In genomic region chr18:6333981-6334380, GRCh38 we compare ENCODE assay signal across 22 cellular contexts.
"Had no signal": no experiment of that assay in that cellular context is flagged by ENCODE, and none has a peak within 500 bp of the region (broad histone marks: within the 10 kb centered on the region; RNA-seq: fewer than 3 reads in every experiment).

No MANE protein-coding gene starts in this region.

- DNase-seq: colonic mucosa; effector CD8-positive, alpha-beta T cell; endodermal cell; foreskin fibroblast; gastrocnemius medialis; head of caudate nucleus; mesenchymal stem cell; naive thymus-derived CD4-positive, alpha-beta T cell; sigmoid colon; stimulated activated CD4-positive, alpha-beta T cell treated with anti-CD3 and anti-CD28 coated beads, Interleukin-2, amount 100 ng/mL, for 24 hours; stimulated activated CD4-positive, alpha-beta T cell treated with anti-CD3 and anti-CD28 coated beads, Interleukin-4, amount 100 ng/mL, for 24 hours; stimulated activated naive CD4-positive, alpha-beta T cell treated with Interleukin-2 at 50 U/mL for 16 hours; stomach; thyroid gland; trophoblast cell had no signal

- H3K9me3 ChIP-seq: colonic mucosa, gastrocnemius medialis, right atrium auricular region, sigmoid colon, stomach, thyroid gland had no signal

- H3K36me3 ChIP-seq: colonic mucosa, gastrocnemius medialis, neural progenitor cell, right atrium auricular region, sigmoid colon, stomach, thyroid gland had no signal

- H3K4me1 ChIP-seq: colonic mucosa, gastrocnemius medialis, neural progenitor cell, parathyroid adenoma, right atrium auricular region, sigmoid colon, stomach, thyroid gland had no signal

- H3K27ac ChIP-seq: colonic mucosa, epithelial cell of prostate, gastrocnemius medialis, neural progenitor cell, parathyroid adenoma, right atrium auricular region, sigmoid colon, stomach, thyroid gland had no signal

- H3K9ac ChIP-seq: neural progenitor cell, parathyroid adenoma had no signal

- H3K4me2 ChIP-seq: neural progenitor cell had no signal

- FAIRE-seq: keratinocyte had no signal

- ATAC-seq: esophagus mucosa; gastrocnemius medialis; naive thymus-derived CD4-positive, alpha-beta T cell; stimulated activated effector memory CD8-positive, alpha-beta T cell treated with anti-CD3 and anti-CD28 coated beads, Interleukin-12 subunit alpha, Interleukin-12 subunit beta, amount 100 ng/mL, for 72 hours had no signal

- H2AFZ ChIP-seq: neural progenitor cell, parathyroid adenoma had no signal

- H3K27me3 ChIP-seq: colonic mucosa, gastrocnemius medialis, neural progenitor cell, right atrium auricular region, sigmoid colon, stomach, thyroid gland had no signal

- H3K4me3 ChIP-seq: colonic mucosa, gastrocnemius medialis, neural progenitor cell, right atrium auricular region, sigmoid colon, stomach, thyroid gland had no signal
